In the genomic region with DNA sequence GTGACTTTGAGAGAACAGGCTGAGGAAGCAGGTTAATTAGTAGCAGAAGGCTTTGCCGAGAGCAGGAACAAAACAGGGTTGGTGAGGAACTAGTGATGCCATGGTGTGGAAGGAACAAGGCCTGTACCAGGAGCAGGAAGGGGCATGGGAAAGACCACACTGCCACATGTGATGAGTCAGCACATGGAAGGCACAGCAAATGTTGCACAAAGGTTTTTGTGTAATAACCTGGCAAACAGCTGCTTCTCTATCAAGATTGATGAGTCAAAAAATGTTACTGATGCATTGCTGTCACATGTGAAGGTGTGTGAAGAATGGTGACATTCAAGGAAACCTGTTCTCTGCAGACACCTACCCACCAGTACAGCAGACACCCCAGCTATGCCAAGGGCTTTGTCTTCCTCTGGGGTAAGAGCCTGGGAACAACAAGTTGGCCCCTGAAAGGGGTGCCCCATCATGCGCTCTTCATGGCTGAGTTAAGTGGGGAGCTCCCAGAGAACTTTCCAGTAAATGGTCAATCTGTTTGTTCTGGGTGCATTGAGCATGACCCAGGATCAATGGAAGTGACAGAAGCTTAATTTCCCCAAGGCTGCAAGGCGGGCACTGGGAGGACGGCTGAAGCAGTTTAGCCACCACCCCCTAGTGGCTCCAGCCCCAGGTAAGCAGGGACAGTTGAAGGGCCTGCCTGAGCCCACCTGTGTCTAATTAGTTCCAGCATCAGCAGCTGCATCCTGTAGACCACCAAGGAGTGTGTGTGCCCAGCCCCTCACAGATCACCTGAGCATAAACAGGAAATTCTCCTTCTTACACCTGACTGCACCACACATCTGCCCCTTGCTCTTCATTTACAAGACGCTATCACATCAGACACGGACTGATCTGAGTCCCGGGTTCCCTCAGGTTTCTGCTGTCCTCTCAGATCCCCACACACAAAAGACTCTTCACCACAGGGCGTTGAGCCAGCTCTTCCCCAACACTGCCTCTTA, we compare ENCODE assay signal across 15 cellular contexts. TPM values are rescaled to one million over a fixed set of nuclear protein-coding genes. Genes with fewer than 3 reads are reported as not detected.
DNase-seq lines count a peak whose midpoint lies in the region; ATAC-seq, FAIRE-seq and TF ChIP-seq lines count a peak whose summit lies in the region.
"Had no signal": no experiment of that assay in that cellular context is flagged by ENCODE, and none has a peak within 500 bp of the region (broad histone marks: within the 10 kb centered on the region; RNA-seq: fewer than 3 reads in every experiment).

No MANE protein-coding gene starts in this region.

- H2BK120ac ChIP-seq in H1 (replicated peaks; ENCODE audit: low read depth, low read length) (no peak overlapping the region), mesenchymal stem cell (ENCODE audit: low read depth, low read length) (no peak overlapping the region)

- peaks cover 5% of the 10 kb centered on the region for H3K27me3 Mint-ChIP-seq in IgD-negative memory B cell
- H3K27me3 Mint-ChIP-seq in activated CD8-positive, alpha-beta T cell treated with anti-CD3 and anti-CD28 coated beads, Interleukin-2, amount 10 ng/mL, durations not matched to agents 7 days and 5 days (ENCODE audit: low read depth): peaks cover 6% of the 10 kb centered on the region
- H3K27me3 Mint-ChIP-seq: activated CD4-positive, alpha-beta memory T cell treated with anti-CD3 and anti-CD28 coated beads for 36 hours had no signal

- H4K91ac ChIP-seq in H1 (replicated peaks; ENCODE audit: insufficient read length, low read length) (no peak overlapping the region), mesenchymal stem cell (ENCODE audit: low read length) (no peak overlapping the region)

- H3K4ac ChIP-seq in H1 (replicated peaks; ENCODE audit: insufficient read length, low read depth, low read length) (no peak overlapping the region), mesenchymal stem cell (ENCODE audit: low read depth in 1 of 2, low read length in 2 of 2) (no peak overlapping the region)

- no peak for TF ChIP-seq CTCF in H1 (IDR thresholded peaks at IDR 0.05; ENCODE audit: control extremely low read depth in 1 of 3, insufficient read depth in 1 of 3, low read depth in 1 of 3, low read length in 3 of 3)
- TF ChIP-seq CTCF in uterus (IDR thresholded peaks at IDR 0.05): no peak

- no peak overlapping the region for H2AK5ac ChIP-seq in H1 (ENCODE audit: low read depth, low read length)
- H2AK5ac ChIP-seq in mesenchymal stem cell (ENCODE audit: low read length, severe bottlenecking): peak overlapping the region; percentile 23

- H3K14ac ChIP-seq in H1 (ENCODE audit: insufficient read length) (no peak overlapping the region), mesenchymal stem cell (ENCODE audit: low read length in 2 of 2) (no peak overlapping the region)

- intact Hi-C loops in uterus (cut with DNase I; ENCODE audit: low total_unique reads): no loop called here

- H3K18ac ChIP-seq in H1 (ENCODE audit: extremely low read depth, low read length) (no peak overlapping the region), mesenchymal stem cell (ENCODE audit: low read depth in 1 of 2, low read length in 2 of 2) (no peak overlapping the region)

- no peak overlapping the region for H3K27ac ChIP-seq in BLaER1 treated with 17β-estradiol and CSF1 and Interleukin-3, amounts not matched to agents 10 nM and 100 nM
- H3K27ac ChIP-seq in H1 (ENCODE audit: low read depth, low read length) (no peak overlapping the region), mesenchymal stem cell (ENCODE audit: low read length, poor library complexity, severe bottlenecking) (no peak overlapping the region), uterus (no peak overlapping the region)
- H3K27ac ChIP-seq: BLaER1, gastrocnemius medialis, KMS-11, SJCRH30, upper lobe of left lung had no signal

- H3K79me1 ChIP-seq in H1 (ENCODE audit: low read depth, low read length) (no peaks in the 10 kb centered on the region), mesenchymal stem cell (replicated peaks; ENCODE audit: low read length, poor library complexity, severe bottlenecking) (no peaks in the 10 kb centered on the region)

- H2BK15ac ChIP-seq in H1 (ENCODE audit: low read length) (no peak overlapping the region), mesenchymal stem cell (ENCODE audit: low read depth, poor library complexity, severe bottlenecking) (no peak overlapping the region)

- H2BK5ac ChIP-seq in H1 (ENCODE audit: low read depth, low read length): no peak overlapping the region
- no peak overlapping the region for H2BK5ac ChIP-seq in mesenchymal stem cell (ENCODE audit: low read depth, low read length, poor library complexity, severe bottlenecking)

- DNase-seq in H1 (ENCODE audit: low read depth in 1 of 2, low spot score in 2 of 2) (no peak), mesenchymal stem cell (no peak), uterus (no peak), NCI-H345 treated with DMSO at 0.1 percent for 48 hours (lab: John Stamatoyannopoulos, UW; ENCODE audit: unreplicated experiment) (no peak), SK-N-DZ (ENCODE audit: low spot score) (no peak)
- no peak for DNase-seq in activated CD8-positive, alpha-beta T cell treated with anti-CD3 and anti-CD28 coated beads, Interleukin-2, amount 10 ng/mL, durations not matched to agents 7 days and 5 days
- DNase-seq: gastrocnemius medialis had no signal

- H3K9me3 Mint-ChIP-seq in IgD-negative memory B cell: no peaks in the 10 kb centered on the region
- H3K9me3 Mint-ChIP-seq in activated CD8-positive, alpha-beta T cell treated with anti-CD3 and anti-CD28 coated beads, Interleukin-2, amount 10 ng/mL, durations not matched to agents 7 days and 5 days (ENCODE audit: insufficient read depth): no peaks in the 10 kb centered on the region
- H3K9me3 Mint-ChIP-seq: activated CD4-positive, alpha-beta memory T cell treated with anti-CD3 and anti-CD28 coated beads for 36 hours; brain had no signal

- H3K4me1 ChIP-seq in BLaER1 treated with 17β-estradiol and CSF1 and Interleukin-3, amounts not matched to agents 10 nM and 100 nM: peaks cover 15 to 46% (median 40%) of the 10 kb centered on the region in 10 experiments
- H3K4me1 ChIP-seq in H1 (replicated peaks in 1 of 4; ENCODE audit: control insufficient read depth in 3 of 4, insufficient read depth in 4 of 4, low read length in 3 of 4) (no peaks in the 10 kb centered on the region), mesenchymal stem cell (ENCODE audit: control insufficient read depth, insufficient read depth, low read depth, low read length) (peaks cover 13% of the 10 kb centered on the region), uterus (no peaks in the 10 kb centered on the region)
- H3K4me1 ChIP-seq: gastrocnemius medialis, SJCRH30 had no signal

- TF ChIP-seq RAD21 in H1 (IDR thresholded peaks at IDR 0.05 in 1 of 2, conservative IDR thresholded peaks at IDR 0.05 in 1 of 2; ENCODE audit: low read depth in 2 of 2, low read length in 2 of 2): no peak

- 71% methylated on average over 8 of the region's 8 CpGs; no CpG with 5 or more reads in 1 of the 2 experiments for WGBS in H1 (ENCODE audit: extremely low coverage in 1 of 2, insufficient coverage in 1 of 2, insufficient read length in 1 of 2, insufficient replicate concordance in 2 of 2, low coverage in 1 of 2, low lambda C conversion rate in 2 of 2, missing lambda C conversion rate in 1 of 2), 2 experiments
- 72% methylated on average over 8 of the region's 8 CpGs for WGBS in mesenchymal stem cell

- H3K4me1 Mint-ChIP-seq in IgD-negative memory B cell: peaks cover 23 to 32% (median 29%) of the 10 kb centered on the region in 3 donors
- H3K4me1 Mint-ChIP-seq in activated CD8-positive, alpha-beta T cell treated with anti-CD3 and anti-CD28 coated beads, Interleukin-2, amount 10 ng/mL, durations not matched to agents 7 days and 5 days (ENCODE audit: low read depth): no peaks in the 10 kb centered on the region
- H3K4me1 Mint-ChIP-seq: brain had no signal

- peak overlapping the region; percentile 21 to 70 (median 65) for H3K4me3 Mint-ChIP-seq in IgD-negative memory B cell
- H3K4me3 Mint-ChIP-seq in activated CD8-positive, alpha-beta T cell treated with anti-CD3 and anti-CD28 coated beads, Interleukin-2, amount 10 ng/mL, durations not matched to agents 7 days and 5 days: no peak overlapping the region
- H3K4me3 Mint-ChIP-seq: activated CD4-positive, alpha-beta memory T cell treated with anti-CD3 and anti-CD28 coated beads for 36 hours; brain had no signal

- no peaks in the 10 kb centered on the region for H3K36me3 ChIP-seq in BLaER1 treated with 17β-estradiol and CSF1 and Interleukin-3, amounts not matched to agents 10 nM and 100 nM
- H3K36me3 ChIP-seq in H1 (ENCODE audit: control insufficient read depth in 2 of 4, insufficient read depth in 4 of 4, low read length in 3 of 4): no peaks in the 10 kb centered on the region
- no peaks in the 10 kb centered on the region for H3K36me3 ChIP-seq in mesenchymal stem cell (ENCODE audit: control insufficient read depth in 1 of 2, insufficient read depth in 2 of 2, low read depth in 1 of 2, low read length in 2 of 2)
- H3K36me3 ChIP-seq in uterus: no peaks in the 10 kb centered on the region
- H3K36me3 ChIP-seq: BLaER1, gastrocnemius medialis, SJCRH30, upper lobe of left lung had no signal

- H4K8ac ChIP-seq in H1 (ENCODE audit: extremely low read depth, insufficient read depth, low read length) (no peak overlapping the region), mesenchymal stem cell (ENCODE audit: low read length) (no peak overlapping the region)

- peaks cover 0 to under 1% (median 0%) of the 10 kb centered on the region in 11 experiments; a peak in 3 of 22 replicates for H4K20me1 ChIP-seq in BLaER1 treated with 17β-estradiol and CSF1 and Interleukin-3, amounts not matched to agents 10 nM and 100 nM
- peaks cover 0 to 2% of the 10 kb centered on the region in 2 experiments for H4K20me1 ChIP-seq in H1 (replicated peaks in 1 of 2; ENCODE audit: control insufficient read depth in 1 of 2, insufficient read depth in 2 of 2, low read length in 2 of 2)
- H4K20me1 ChIP-seq: BLaER1 had no signal

- no peak for ATAC-seq in activated CD8-positive, alpha-beta T cell treated with anti-CD3 and anti-CD28 coated beads, Interleukin-2, amount 10 ng/mL, durations not matched to agents 7 days and 5 days
- ATAC-seq: gastrocnemius medialis had no signal

- H2BK12ac ChIP-seq in H1 (ENCODE audit: low read depth, low read length): 0 out of 2 replicates have a peak overlapping the region, but pooled peaks have one; percentile 21
- no peak overlapping the region for H2BK12ac ChIP-seq in mesenchymal stem cell (ENCODE audit: low read length in 2 of 2)

- H3K27me3 ChIP-seq in BLaER1 treated with 17β-estradiol and CSF1 and Interleukin-3, amounts not matched to agents 10 nM and 100 nM: no peaks in the 10 kb centered on the region
- H3K27me3 ChIP-seq in H1 (replicated peaks in 1 of 4; ENCODE audit: control insufficient read depth in 3 of 4, extremely low read depth in 1 of 4, insufficient read depth in 3 of 4, low read length in 3 of 4): peaks cover 25 to 52% (median 45%) of the 10 kb centered on the region in 4 experiments; a peak in 5 of 7 replicates
- H3K27me3 ChIP-seq in mesenchymal stem cell (ENCODE audit: control insufficient read depth in 1 of 2, insufficient read depth in 1 of 2, low read length in 2 of 2): no peaks in the 10 kb centered on the region
- no peaks in the 10 kb centered on the region for H3K27me3 ChIP-seq in uterus
- H3K27me3 ChIP-seq: BLaER1, gastrocnemius medialis, SJCRH30, upper lobe of left lung had no signal

- no peak for FAIRE-seq in H1 (lab: Jason Lieb, UNC)

- POLR2A ChIA-PET in H1 (lab: Charles Lee; ENCODE audit: partially characterized antibody): no interaction called here
- POLR2A ChIA-PET in activated CD8-positive, alpha-beta T cell treated with anti-CD3 and anti-CD28 coated beads, Interleukin-2, amount 10 ng/mL, durations not matched to agents 7 days and 5 days (lab: Charles Lee): no interaction called here

- H3K36me3 Mint-ChIP-seq in IgD-negative memory B cell: no peaks in the 10 kb centered on the region
- no peaks in the 10 kb centered on the region for H3K36me3 Mint-ChIP-seq in activated CD8-positive, alpha-beta T cell treated with anti-CD3 and anti-CD28 coated beads, Interleukin-2, amount 10 ng/mL, durations not matched to agents 7 days and 5 days (ENCODE audit: low read depth)
- H3K36me3 Mint-ChIP-seq: activated CD4-positive, alpha-beta memory T cell treated with anti-CD3 and anti-CD28 coated beads for 36 hours; brain had no signal

- no peak overlapping the region for H4K5ac ChIP-seq in H1 (ENCODE audit: insufficient read length, low read depth, low read length)

- H2BK20ac ChIP-seq in H1 (ENCODE audit: low read length): no peak overlapping the region

- TF ChIP-seq POLR2A in H1 (IDR thresholded peaks at IDR 0.05; ENCODE audit: control extremely low read depth in 1 of 2, low read depth in 2 of 2, low read length in 2 of 2): no peak
- no peak for TF ChIP-seq POLR2A in uterus (IDR thresholded peaks at IDR 0.05)

- H3K27ac Mint-ChIP-seq in IgD-negative memory B cell: peak overlapping the region; percentile 11 to 87 (median 72)
- H3K27ac Mint-ChIP-seq in activated CD8-positive, alpha-beta T cell treated with anti-CD3 and anti-CD28 coated beads, Interleukin-2, amount 10 ng/mL, durations not matched to agents 7 days and 5 days: no peak overlapping the region
- H3K27ac Mint-ChIP-seq: activated CD4-positive, alpha-beta memory T cell treated with anti-CD3 and anti-CD28 coated beads for 36 hours; brain had no signal

- H3K4me3 ChIP-seq in BLaER1 treated with 17β-estradiol and CSF1 and Interleukin-3, amounts not matched to agents 10 nM and 100 nM: no peak overlapping the region
- no peak overlapping the region for H3K4me3 ChIP-seq in H1 (ENCODE audit: extremely low read depth in 1 of 4, insufficient read depth in 2 of 4, low read depth in 3 of 4, low read length in 4 of 4)
- H3K4me3 ChIP-seq in mesenchymal stem cell (ENCODE audit: insufficient read depth in 1 of 2, low read depth in 1 of 2, low read length in 2 of 2): no peak overlapping the region
- no peak overlapping the region for H3K4me3 ChIP-seq in uterus
- H3K4me3 ChIP-seq: BLaER1, gastrocnemius medialis, SJCRH30, upper lobe of left lung had no signal

- no peak overlapping the region for H3K9ac ChIP-seq in BLaER1 treated with 17β-estradiol and CSF1 and Interleukin-3, amounts not matched to agents 10 nM and 100 nM
- H3K9ac ChIP-seq in H1 (replicated peaks in 1 of 4; ENCODE audit: extremely low read depth in 1 of 4, low read depth in 3 of 4, low read length in 3 of 4): no peak overlapping the region
- H3K9ac ChIP-seq in mesenchymal stem cell (ENCODE audit: low read length): no peak overlapping the region
- H3K9ac ChIP-seq: BLaER1, KMS-11 had no signal

- H3K56ac ChIP-seq in H1 (replicated peaks; ENCODE audit: insufficient read length, low read depth, low read length): no peak overlapping the region

- no peaks in the 10 kb centered on the region for H3K79me2 ChIP-seq in H1 (ENCODE audit: control insufficient read depth in 1 of 2, insufficient read depth in 2 of 2, low read length in 2 of 2)

- TF ChIP-seq EP300 in H1 (IDR thresholded peaks at IDR 0.05; ENCODE audit: borderline replicate concordance in 1 of 2, low read depth in 2 of 2, low read length in 2 of 2): no peak

- no peaks in the 10 kb centered on the region for H3K9me3 ChIP-seq in BLaER1 treated with 17β-estradiol and CSF1 and Interleukin-3, amounts not matched to agents 10 nM and 100 nM (replicated peaks in 1 of 11)
- H3K9me3 ChIP-seq in H1 (ENCODE audit: insufficient read depth in 2 of 2, low read depth in 1 of 2, low read length in 1 of 2) (peaks cover 22 to 66% of the 10 kb centered on the region in 2 experiments), mesenchymal stem cell (ENCODE audit: control insufficient read depth, low read length) (no peaks in the 10 kb centered on the region), uterus (no peaks in the 10 kb centered on the region)
- H3K9me3 ChIP-seq: BLaER1, gastrocnemius medialis, SJCRH30, upper lobe of left lung had no signal

- H3K4me2 ChIP-seq in BLaER1 treated with 17β-estradiol and CSF1 and Interleukin-3, amounts not matched to agents 10 nM and 100 nM: peak overlapping the region; percentile 10 to 66 (median 27); a peak in 20 of 22 replicates
- H3K4me2 ChIP-seq in H1 (ENCODE audit: insufficient read depth in 1 of 2, low read depth in 2 of 2, low read length in 2 of 2): no peak overlapping the region
- no peak overlapping the region for H3K4me2 ChIP-seq in mesenchymal stem cell (ENCODE audit: low read length, poor library complexity, severe bottlenecking)
- H3K4me2 ChIP-seq: KMS-11 had no signal

- H3K23ac ChIP-seq in H1 (ENCODE audit: insufficient read length) (no peak overlapping the region), mesenchymal stem cell (ENCODE audit: low read length in 2 of 2) (no peak overlapping the region)

- H2AFZ ChIP-seq in H1 (ENCODE audit: low read length) (no peak overlapping the region), mesenchymal stem cell (ENCODE audit: low read depth, low read length) (no peak overlapping the region)

- no peaks in the 10 kb centered on the region for H3K23me2 ChIP-seq in H1 (ENCODE audit: low read depth, low read length)

- CTCF ChIA-PET in H1 (lab: Charles Lee; ENCODE audit: partially characterized antibody): interaction anchor here (0.7 to 1.5 kb wide), 2 partner anchors 14 to 18 kb away, joined by 3 to 4 read pairs; no protein-coding TSS in a partner anchor
- CTCF ChIA-PET in activated CD8-positive, alpha-beta T cell treated with anti-CD3 and anti-CD28 coated beads, Interleukin-2, amount 10 ng/mL, durations not matched to agents 7 days and 5 days (lab: Charles Lee): interaction anchor here (0.5 to 2.7 kb wide), 8 partner anchors 10 to 263 kb away, joined by 3 to 10 read pairs (median 4); no protein-coding TSS in a partner anchor

RNA-seq across cellular contexts. Expression of a gene that starts 47.6 kb away (rescaled TPM):
- polyA plus RNA-seq in IgD-negative memory B cell (not detected), H1 (2011; rRNA removed) (0.14 TPM in 1 of 2 replicates, not detected in the other)
- total RNA-seq in H1 (2021; fragmentation: NEBNext Ultra II Directional; extraction: Animal tissue kit (Norgen Biotek cat#: 25700)): not detected in 2 replicates
- not detected for polyA plus RNA-seq in H1 (2011; cell fraction: cytosol; rRNA removed)
- not detected for polyA plus RNA-seq in H1 (2011; cell fraction: nucleus; rRNA removed)
- 0.37 TPM in 1 of 4 replicates, not detected in the others for polyA plus RNA-seq in H1 (2012, experiment 1 of 2)
- polyA plus RNA-seq in H1 (2012, experiment 2 of 2): not detected
- polyA plus RNA-seq in H1 (2013, experiment 1 of 2): not detected
- polyA plus RNA-seq in H1 (2013, experiment 2 of 2): not detected
- not detected in 2 replicates for polyA minus RNA-seq in H1 (2011; rRNA and poly(A)+ RNA removed)
- polyA minus RNA-seq in H1 (2011; cell fraction: cytosol; rRNA and poly(A)+ RNA removed): not detected
- polyA minus RNA-seq in H1 (2011; cell fraction: nucleus; rRNA and poly(A)+ RNA removed): not detected
- not detected for polyA plus RNA-seq in mesenchymal stem cell (2013, experiment 1 of 2)
- polyA plus RNA-seq in mesenchymal stem cell (2013, experiment 2 of 2): not detected
- total RNA-seq in uterus: not detected
- not detected for total RNA-seq in activated CD8-positive, alpha-beta T cell treated with anti-CD3 and anti-CD28 coated beads, Interleukin-2, amount 10 ng/mL, durations not matched to agents 7 days and 5 days
- polyA plus RNA-seq in SK-N-DZ (2014; cell fraction: cytosol; rRNA removed): not detected in 2 replicates
- polyA plus RNA-seq in SK-N-DZ (2014; cell fraction: nucleus; rRNA removed): not detected in 2 replicates
- total RNA-seq: activated CD4-positive, alpha-beta memory T cell treated with anti-CD3 and anti-CD28 coated beads for 36 hours; gastrocnemius medialis; SJCRH30 had no signal

Comparison
In these comparisons a context has a peak if more than half of its experiments do, and no peak if none do; other contexts are left out.
1. H3K4me2 ChIP-seq: peak in BLaER1 treated with 17β-estradiol and CSF1 and Interleukin-3, amounts not matched to agents 10 nM and 100 nM (11 of 11); none in H1 (0 of 2) and mesenchymal stem cell (single experiment).